In genomic region chr2:240564191-240564570, GRCh38 we compare ENCODE assay signal across 12 cellular contexts. TPM values are rescaled to one million over a fixed set of nuclear protein-coding genes. Genes with fewer than 3 reads are reported as not detected.
DNase-seq lines count a peak whose midpoint lies in the region; ATAC-seq and TF ChIP-seq lines count a peak whose summit lies in the region.
"Had no signal": no experiment of that assay in that cellular context is flagged by ENCODE, and none has a peak within 500 bp of the region (broad histone marks: within the 10 kb centered on the region; RNA-seq: fewer than 3 reads in every experiment).

No MANE protein-coding gene starts in this region.

- H3K36me3 Mint-ChIP-seq in activated naive CD8-positive, alpha-beta T cell treated with anti-CD3 and anti-CD28 coated beads for 36 hours: peaks cover 41% of the 10 kb centered on the region
- H3K36me3 Mint-ChIP-seq in naive thymus-derived CD4-positive, alpha-beta T cell: peaks cover 0 to 38% (median 6%) of the 10 kb centered on the region in 5 donors

- peak overlapping the region; percentile 98 for H3K27ac Mint-ChIP-seq in activated naive CD8-positive, alpha-beta T cell treated with anti-CD3 and anti-CD28 coated beads for 36 hours
- H3K27ac Mint-ChIP-seq in naive thymus-derived CD4-positive, alpha-beta T cell: peak overlapping the region in 8 of 9 donors; percentile 90 to 99 (median 98)

- ATAC-seq in HCT116 (no peak), HG02763 (IDR thresholded peaks at IDR 0.05; ENCODE audit: unreplicated experiment) (no peak), SK-N-SH treated with all-trans-retinoic acid at 6 μM for 48 hours (no peak)
- no peak for ATAC-seq in naive thymus-derived CD4-positive, alpha-beta T cell

- no TSS peak for BruUV-seq in HCT116 (replicated peaks; lab: Mats Ljungman, UMichigan)
- BruUV-seq in A673 (replicated peaks; lab: Mats Ljungman, UMichigan): no TSS peak

- POLR2A ChIA-PET in AG04450 (lab: Yijun Ruan, JAX) (interaction anchor here (3.2 kb wide), 1 partner anchor 22 kb away, joined by 13 read pairs; the partner anchor contains the start of gene CAPN10), HCT116 (lab: Charles Lee) (interaction anchor here (0.7 kb wide), 1 partner anchor 16 kb away, joined by 3 read pairs; no protein-coding TSS in a partner anchor), A673 (lab: Charles Lee; ENCODE audit: low non-redundant PET) (no interaction called here)
- POLR2A ChIA-PET in naive thymus-derived CD4-positive, alpha-beta T cell (lab: Charles Lee): interaction anchor here (1.8 to 10.7 kb wide), 2 partner anchors 20 to 38 kb away, joined by 3 to 264 read pairs; partner anchors contain the start of gene CAPN10

- H3K4me1 Mint-ChIP-seq in activated naive CD8-positive, alpha-beta T cell treated with anti-CD3 and anti-CD28 coated beads for 36 hours: peaks cover 61% of the 10 kb centered on the region
- H3K4me1 Mint-ChIP-seq in naive thymus-derived CD4-positive, alpha-beta T cell: peaks cover 42 to 74% (median 68%) of the 10 kb centered on the region in 7 donors

- no peak for DNase-seq in AG04450 (ENCODE audit: low read depth, low spot score)
- no peak for DNase-seq in HCT116 (ENCODE audit: low read depth, low spot score)
- no peak for DNase-seq in activated naive CD8-positive, alpha-beta T cell treated with anti-CD3 and anti-CD28 coated beads for 36 hours
- peak in 1 of 9 donors; percentile 23 for DNase-seq in naive thymus-derived CD4-positive, alpha-beta T cell
- DNase-seq in T1000 (lab: John Stamatoyannopoulos, UW): no peak
- DNase-seq in A673 (ENCODE audit: low spot score): no peak
- DNase-seq: midbrain, NCI-H1436 treated with DMSO at 0.1 percent for 48 hours, small intestine had no signal

- no peak overlapping the region for H2AFZ ChIP-seq in HCT116 (ENCODE audit: low read depth, low read length, poor library complexity, severe bottlenecking)

- H3K27ac ChIP-seq in AG04450 (ENCODE audit: low read depth, low read length) (peak overlapping the region; percentile 73), HCT116 (ENCODE audit: low read depth, low read length) (peak overlapping the region; percentile 100), A673 (ENCODE audit: low read depth, low read length, poor library complexity, severe bottlenecking) (no peak overlapping the region)
- H3K27ac ChIP-seq in naive thymus-derived CD4-positive, alpha-beta T cell (ENCODE audit: low read depth, low read length): peak overlapping the region; percentile 73

- H3K9ac ChIP-seq in HCT116 (ENCODE audit: low read length): 0 out of 2 replicates have a peak overlapping the region, but pooled peaks have one; percentile 87

- H3K9me3 Mint-ChIP-seq in activated naive CD8-positive, alpha-beta T cell treated with anti-CD3 and anti-CD28 coated beads for 36 hours: no peaks in the 10 kb centered on the region
- H3K9me3 Mint-ChIP-seq in naive thymus-derived CD4-positive, alpha-beta T cell: no peaks in the 10 kb centered on the region

- intact Hi-C loops in HCT116 (cut with micrococcal nuclease) (loop anchor here (10.0 kb wide), 1 partner anchor 329 kb away; no protein-coding TSS in a partner anchor), A673 (cut with micrococcal nuclease; ENCODE audit: unreplicated experiment) (no loop called here)
- intact Hi-C loops in naive thymus-derived CD4-positive, alpha-beta T cell (cut with micrococcal nuclease): loop anchor here (5.0 to 10.0 kb wide), 9 partner anchors 138 to 1321 kb away; partner anchors contain the start of genes D2HGDH (in 1 of the 2), HDAC4 (in 1 of the 2), ING5 (in 1 of the 2) and STK25 (in 1 of the 2)

- no peak for TF ChIP-seq RAD21 in HCT116 (IDR thresholded peaks at IDR 0.05; ENCODE audit: low read depth)

- H3K9me3 ChIP-seq in AG04450 (ENCODE audit: control insufficient read depth, insufficient read depth, low read length) (no peaks in the 10 kb centered on the region; the same call in 1 of the 2 replicates), HCT116 (ENCODE audit: control insufficient read depth in 1 of 2, insufficient read depth in 1 of 2, low read depth in 1 of 2, low read length in 2 of 2) (no peaks in the 10 kb centered on the region), A673 (ENCODE audit: low read depth, low read length, poor library complexity, severe bottlenecking) (no peaks in the 10 kb centered on the region)
- H3K9me3 ChIP-seq in naive thymus-derived CD4-positive, alpha-beta T cell (ENCODE audit: control insufficient read depth in 2 of 3, low read length in 3 of 3): no peaks in the 10 kb centered on the region
- H3K9me3 ChIP-seq: Caco-2 had no signal

- H3K4me3 Mint-ChIP-seq in activated naive CD8-positive, alpha-beta T cell treated with anti-CD3 and anti-CD28 coated beads for 36 hours: peak overlapping the region; percentile 92
- H3K4me3 Mint-ChIP-seq in naive thymus-derived CD4-positive, alpha-beta T cell: peak overlapping the region in 9 of 10 donors; percentile 13 to 98 (median 94)

- no peaks in the 10 kb centered on the region for H3K9me2 ChIP-seq in HCT116 (ENCODE audit: insufficient read depth)

- peak overlapping the region; percentile 86; the same call in 1 of the 2 replicates for H3K4me2 ChIP-seq in HCT116 (ENCODE audit: low read length)

- CTCF ChIA-PET in AG04450 (lab: Charles Lee): interaction anchor here (0.9 to 2.7 kb wide), 2 partner anchors 50 kb away, joined by 3 to 17 read pairs; no protein-coding TSS in a partner anchor
- CTCF ChIA-PET in HCT116 (lab: Charles Lee): interaction anchor here (3.4 kb wide), 1 partner anchor 22 kb away, joined by 38 read pairs; the partner anchor contains the start of gene CAPN10
- CTCF ChIA-PET in naive thymus-derived CD4-positive, alpha-beta T cell (lab: Charles Lee): interaction anchor here (0.7 to 5.8 kb wide), 4 partner anchors 16 to 50 kb away, joined by 3 to 61 read pairs (median 8); partner anchors contain the start of gene CAPN10
- CTCF ChIA-PET in A673 (lab: Charles Lee): no interaction called here

- H4K20me1 ChIP-seq in HCT116 (ENCODE audit: insufficient read depth): no peaks in the 10 kb centered on the region

- H3K4me1 ChIP-seq in HCT116 (ENCODE audit: control insufficient read depth in 1 of 2, insufficient read depth in 2 of 2, low read length in 2 of 2) (peaks cover 45 to 69% of the 10 kb centered on the region in 2 experiments), A673 (ENCODE audit: insufficient read depth, low read length, poor library complexity, severe bottlenecking) (peaks cover 28% of the 10 kb centered on the region)
- H3K4me1 ChIP-seq in naive thymus-derived CD4-positive, alpha-beta T cell (ENCODE audit: control insufficient read depth in 2 of 2, insufficient read depth in 2 of 2, low read length in 2 of 2): peaks cover 68 to 70% of the 10 kb centered on the region in 2 donors

- H3K27me3 Mint-ChIP-seq in activated naive CD8-positive, alpha-beta T cell treated with anti-CD3 and anti-CD28 coated beads for 36 hours: no peaks in the 10 kb centered on the region
- no peaks in the 10 kb centered on the region for H3K27me3 Mint-ChIP-seq in naive thymus-derived CD4-positive, alpha-beta T cell

- TF ChIP-seq POLR2A in HCT116 (IDR thresholded peaks at IDR 0.05; ENCODE audit: borderline replicate concordance, extremely low read depth, insufficient read depth, insufficient read length): no peak

- peaks cover 31% of the 10 kb centered on the region for H3K79me2 ChIP-seq in HCT116 (ENCODE audit: insufficient read depth, low read length)

- RAD21 ChIA-PET in HCT116 (lab: Charles Lee; ENCODE audit: low non-redundant PET in 1 of 2, low total read pairs in 2 of 2, uncharacterized antibody in 2 of 2, unreplicated experiment in 2 of 2): no interaction called here

- H3K36me3 ChIP-seq in HCT116 (ENCODE audit: control insufficient read depth in 1 of 2, insufficient read depth in 2 of 2, low read length in 2 of 2) (peaks cover 0 to 7% of the 10 kb centered on the region in 2 experiments; a peak in 1 of 4 replicates), A673 (ENCODE audit: insufficient read depth, low read length, poor library complexity, severe bottlenecking) (no peaks in the 10 kb centered on the region)
- H3K36me3 ChIP-seq in naive thymus-derived CD4-positive, alpha-beta T cell (ENCODE audit: control insufficient read depth in 2 of 3, insufficient read depth in 3 of 3, low read length in 3 of 3): peaks cover 0 to 8% (median 0%) of the 10 kb centered on the region in 3 experiments

- H3K4me3 ChIP-seq in AG04450 (ENCODE audit: low read depth, low read length) (no peak overlapping the region), HCT116 (replicated peaks in 1 of 2; ENCODE audit: low read depth in 1 of 2, low read length in 2 of 2) (no peak overlapping the region), A673 (ENCODE audit: low read depth, low read length, poor library complexity, severe bottlenecking) (no peak overlapping the region)
- H3K4me3 ChIP-seq in naive thymus-derived CD4-positive, alpha-beta T cell (ENCODE audit: low read length): peak overlapping the region; percentile 82

- H3K27me3 ChIP-seq in AG04450 (ENCODE audit: control insufficient read depth, insufficient read depth, low read length) (no peaks in the 10 kb centered on the region), HCT116 (ENCODE audit: insufficient read depth, low read length) (no peaks in the 10 kb centered on the region), A673 (replicated peaks; ENCODE audit: insufficient read depth, low read depth, low read length, poor library complexity) (no peaks in the 10 kb centered on the region)
- no peaks in the 10 kb centered on the region for H3K27me3 ChIP-seq in naive thymus-derived CD4-positive, alpha-beta T cell (ENCODE audit: control insufficient read depth in 2 of 2, insufficient read depth in 2 of 2, low read length in 2 of 2)

- TF ChIP-seq CTCF in AG04450 (IDR thresholded peaks at IDR 0.05; ENCODE audit: low read depth, low read length) (no peak), HCT116 (IDR thresholded peaks at IDR 0.05 in 2 of 3, conservative IDR thresholded peaks at IDR 0.05 in 1 of 3; ENCODE audit: borderline replicate concordance in 1 of 3, insufficient read depth in 1 of 3, low read depth in 2 of 3, low read length in 2 of 3) (no peak), A673 (conservative IDR thresholded peaks at IDR 0.05; ENCODE audit: low read depth, low read length) (no peak)

RNA-seq across cellular contexts. Expression of gene DUSP28, which starts 4.0 kb away (rescaled TPM):
- polyA plus RNA-seq in AG04450 (2011; rRNA removed): 4.4 and 6.1 TPM in 2 replicates
- 1.1 TPM in 2 replicates for polyA minus RNA-seq in AG04450 (2011; rRNA and poly(A)+ RNA removed)
- total RNA-seq in HCT116 (2021; ENCODE audit: unreplicated experiment) (5.6 TPM), A673 (2021) (4.9 and 5.1 TPM in 2 replicates)
- 5.0 and 8.8 TPM in 2 replicates for polyA plus RNA-seq in HCT116 (2012)
- total RNA-seq in activated naive CD8-positive, alpha-beta T cell treated with anti-CD3 and anti-CD28 coated beads for 36 hours: 1 to 10 TPM; 6.7 to 6.9 TPM
- total RNA-seq in naive thymus-derived CD4-positive, alpha-beta T cell: 10 to 100 TPM; 11.1 to 19.5 (median 14.7) TPM
- 10 to 100 TPM; 17.8 to 30.1 TPM for polyA plus RNA-seq in naive thymus-derived CD4-positive, alpha-beta T cell

RNA-seq across cellular contexts. Expression of gene RNPEPL1, which starts 4.1 kb away (rescaled TPM):
- 7.2 and 15.0 TPM in 2 replicates for polyA plus RNA-seq in AG04450 (2011; rRNA removed)
- polyA minus RNA-seq in AG04450 (2011; rRNA and poly(A)+ RNA removed): 12.7 and 23.8 TPM in 2 replicates
- total RNA-seq in HCT116 (2021; ENCODE audit: unreplicated experiment): 49.7 TPM
- 56.1 and 58.0 TPM in 2 replicates for polyA plus RNA-seq in HCT116 (2012)
- 10 to 100 TPM; 33.8 to 37.2 TPM for total RNA-seq in activated naive CD8-positive, alpha-beta T cell treated with anti-CD3 and anti-CD28 coated beads for 36 hours
- total RNA-seq in naive thymus-derived CD4-positive, alpha-beta T cell: 100 to 1,000 TPM in 4 of 5 experiments, 10 to 100 TPM in 1; 78.5 to 126 (median 112) TPM
- 10 to 100 TPM; 23.0 to 51.2 TPM for polyA plus RNA-seq in naive thymus-derived CD4-positive, alpha-beta T cell
- total RNA-seq in A673 (2021): 26.5 and 29.4 TPM in 2 replicates

RNA-seq across cellular contexts. Expression of gene ANKMY1, which starts 6.4 kb away (rescaled TPM):
- polyA plus RNA-seq in AG04450 (2011; rRNA removed): 2.9 and 3.1 TPM in 2 replicates
- polyA minus RNA-seq in AG04450 (2011; rRNA and poly(A)+ RNA removed): 7.2 and 8.8 TPM in 2 replicates
- total RNA-seq in HCT116 (2021; ENCODE audit: unreplicated experiment) (28.3 TPM), A673 (2021) (21.0 and 21.8 TPM in 2 replicates)
- 22.6 and 23.2 TPM in 2 replicates for polyA plus RNA-seq in HCT116 (2012)
- 10 to 100 TPM; 13.3 to 15.9 TPM for total RNA-seq in activated naive CD8-positive, alpha-beta T cell treated with anti-CD3 and anti-CD28 coated beads for 36 hours
- total RNA-seq in naive thymus-derived CD4-positive, alpha-beta T cell: 10 to 100 TPM; 33.7 to 83.4 (median 49.2) TPM
- polyA plus RNA-seq in naive thymus-derived CD4-positive, alpha-beta T cell: 10 to 100 TPM in 1 of 2 donors, 1 to 10 TPM in 1; 7.7 to 17.5 TPM

RNA-seq across cellular contexts. Expression of gene CAPN10, which starts 22.4 kb away (rescaled TPM):
- 5.6 and 7.5 TPM in 2 replicates for polyA plus RNA-seq in AG04450 (2011; rRNA removed)
- polyA minus RNA-seq in AG04450 (2011; rRNA and poly(A)+ RNA removed): 8.2 and 9.1 TPM in 2 replicates
- total RNA-seq in HCT116 (2021; ENCODE audit: unreplicated experiment) (40.7 TPM), A673 (2021) (43.4 and 43.5 TPM in 2 replicates)
- polyA plus RNA-seq in HCT116 (2012): 22.2 and 24.0 TPM in 2 replicates
- total RNA-seq in activated naive CD8-positive, alpha-beta T cell treated with anti-CD3 and anti-CD28 coated beads for 36 hours: 10 to 100 TPM; 30.1 to 32.3 TPM
- total RNA-seq in naive thymus-derived CD4-positive, alpha-beta T cell: 10 to 100 TPM; 54.1 to 74.8 (median 64.5) TPM
- 10 to 100 TPM in 1 of 2 donors, 1 to 10 TPM in 1; 8.4 to 14.1 TPM for polyA plus RNA-seq in naive thymus-derived CD4-positive, alpha-beta T cell
